In the genomic region with DNA sequence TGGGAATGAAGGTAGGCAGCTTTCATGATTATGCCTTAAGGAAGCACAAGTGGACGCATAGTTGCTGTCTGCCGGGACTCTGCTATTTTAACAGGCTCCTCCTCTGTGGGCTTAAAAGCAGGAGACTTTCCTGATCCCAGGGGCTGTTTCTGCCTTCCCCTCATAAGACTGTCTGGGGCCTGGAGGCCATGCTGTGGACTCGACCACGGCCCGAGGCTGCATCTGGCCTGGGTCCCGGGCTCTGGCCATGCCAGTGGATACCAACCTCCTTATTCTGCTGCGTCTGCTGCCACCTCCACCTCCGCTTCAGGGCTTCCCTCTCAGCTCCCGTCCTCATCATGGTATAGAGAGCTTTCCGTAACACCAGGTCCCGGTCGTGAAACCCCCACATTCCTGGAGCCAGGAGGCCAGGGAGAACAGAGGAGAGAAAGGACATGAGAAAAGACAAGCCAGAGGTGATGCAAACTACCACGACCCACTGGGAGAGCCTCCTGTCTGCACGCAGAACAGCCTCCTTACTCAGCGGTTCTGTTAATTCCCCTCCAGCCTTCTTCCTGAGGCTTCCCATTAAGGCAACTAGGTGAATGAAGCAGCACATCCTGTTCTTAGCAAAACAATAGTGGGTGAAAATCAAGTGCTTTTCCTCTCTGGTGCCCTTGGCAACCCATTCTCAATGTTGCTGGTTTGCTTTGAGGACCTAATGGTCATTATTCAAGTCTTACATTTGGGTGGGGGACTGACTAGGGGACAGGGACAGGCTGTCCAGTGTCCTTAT, we compare ENCODE assay signal across 16 cellular contexts.
"Had no signal": no experiment of that assay in that cellular context is flagged by ENCODE, and none has a peak within 500 bp of the region (broad histone marks: within the 10 kb centered on the region; RNA-seq: fewer than 3 reads in every experiment).

No MANE protein-coding gene starts in this region.

- H3K27me3 ChIP-seq: body of pancreas, gastrocnemius medialis, left lung, neutrophil had no signal

- H3K27ac ChIP-seq: body of pancreas, left lung, neutrophil, parathyroid adenoma had no signal

- H3K4me3 ChIP-seq: body of pancreas, left lung, mucosa of descending colon had no signal

- H3K9me3 ChIP-seq: body of pancreas, gastrocnemius medialis, left lung, mucosa of descending colon, neutrophil had no signal

- H3K36me3 ChIP-seq: gastrocnemius medialis, left lung, neutrophil had no signal

- ATAC-seq: activated T-cell treated with anti-CD3 and anti-CD28 coated beads, Interleukin-2, amount 50 U/mL, for 4 hours; body of pancreas; left lung; mucosa of descending colon; naive thymus-derived CD4-positive, alpha-beta T cell; stimulated activated naive B cell treated with anti-CD40 and anti-IgM and Interleukin-4, amounts not matched to agents 10 μg/mL and 1 μg/mL and 100 μg/mL, for 72 hours had no signal

- DNase-seq: activated CD4-positive, alpha-beta T cell treated with anti-CD3 and anti-CD28 coated beads, Interleukin-2, amount 50 U/mL, for 1 hour; activated CD4-positive, CD25-positive, alpha-beta regulatory T cell treated with anti-CD3 and anti-CD28 coated beads, Interleukin-2, amount 50 U/mL, for 72 hours; activated CD8-positive, alpha-beta memory T cell treated with anti-CD3 and anti-CD28 coated beads, Interleukin-2, amount 50 U/mL, for 4 hours; activated naive CD4-positive, alpha-beta T cell treated with anti-CD3 and anti-CD28 coated beads for 36 hours; activated T-cell treated with anti-CD3 and anti-CD28 coated beads, Interleukin-2, amount 50 U/mL, for 4 hours; body of pancreas; caudate nucleus; gastrocnemius medialis; kidney; mucosa of descending colon; naive thymus-derived CD4-positive, alpha-beta T cell; stimulated activated naive B cell treated with anti-CD40 and anti-IgM and Interleukin-4, amounts not matched to agents 10 μg/mL and 1 μg/mL and 100 μg/mL, for 72 hours had no signal

- FAIRE-seq: endometrium, kidney had no signal

- H3K4me1 ChIP-seq: body of pancreas, gastrocnemius medialis, left lung, parathyroid adenoma had no signal
